Comparison of ENCODE assay signal across 13 cellular contexts in the genomic region with DNA sequence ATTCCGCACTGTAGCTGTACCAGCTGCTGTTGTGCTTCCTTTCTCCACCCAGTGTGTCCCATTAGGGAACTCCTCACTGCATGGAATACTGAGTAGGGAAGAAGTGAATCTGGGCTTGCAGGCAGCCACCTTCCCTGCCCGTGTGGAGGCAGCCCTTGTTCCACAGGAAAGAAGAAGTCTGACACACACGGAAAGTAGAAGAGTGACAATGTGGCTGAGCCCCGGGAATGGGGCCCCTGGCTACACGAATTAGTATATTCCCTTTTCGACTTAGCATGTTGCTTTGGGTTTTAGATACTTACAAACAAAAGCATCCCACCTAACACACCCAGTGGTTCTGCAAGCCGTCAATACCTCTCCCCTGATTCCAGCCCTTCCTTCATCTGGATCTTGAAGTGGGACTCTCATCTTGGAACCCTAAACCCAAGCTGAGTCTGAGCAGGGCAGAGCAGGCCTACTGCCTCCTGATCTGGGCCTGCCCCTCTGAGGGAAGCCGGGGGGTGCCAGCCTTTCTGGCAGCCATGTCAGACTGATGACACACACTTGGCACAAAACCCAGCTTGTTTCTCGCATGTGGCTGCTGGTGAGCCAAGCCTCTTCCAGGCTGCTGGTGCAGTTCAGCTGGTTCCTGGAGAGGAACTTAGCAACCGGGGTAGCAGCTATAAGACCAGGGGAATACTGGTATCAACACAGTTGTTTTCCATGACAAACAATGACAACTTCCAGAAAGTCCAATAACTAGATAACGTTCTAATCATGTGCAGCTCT.
DNase-seq lines count a peak whose midpoint lies in the region; ATAC-seq and TF ChIP-seq lines count a peak whose summit lies in the region.
"Had no signal": no experiment of that assay in that cellular context is flagged by ENCODE, and none has a peak within 500 bp of the region (broad histone marks: within the 10 kb centered on the region; RNA-seq: fewer than 3 reads in every experiment).

No MANE protein-coding gene starts in this region.

- no peaks in the 10 kb centered on the region for H3K36me3 Mint-ChIP-seq in dendritic cell treated with granulocyte-macrophage colony-stimulating factor and Interleukin-4, amounts not matched to agents 40 ng/mL and 50 ng/mL, for 4 days (ENCODE audit: low read depth)
- peaks cover 4% of the 10 kb centered on the region for H3K36me3 Mint-ChIP-seq in endodermal cell (ENCODE audit: low read depth)
- H3K36me3 Mint-ChIP-seq: naive B cell had no signal

- no peak overlapping the region for H3K27ac ChIP-seq in endodermal cell (ENCODE audit: low read depth, low read length)
- H3K27ac ChIP-seq: WERI-Rb-1 had no signal

- H3K9me3 Mint-ChIP-seq in dendritic cell treated with granulocyte-macrophage colony-stimulating factor and Interleukin-4, amounts not matched to agents 40 ng/mL and 50 ng/mL, for 4 days, result no peaks in the 10 kb centered on the region
- H3K9me3 Mint-ChIP-seq in endodermal cell, result no peaks in the 10 kb centered on the region
- H3K9me3 Mint-ChIP-seq: central memory CD8-positive, alpha-beta T cell; naive B cell had no signal

- H3K9ac ChIP-seq in endodermal cell (ENCODE audit: extremely low read depth, low read length, poor library complexity, severe bottlenecking), result no peak overlapping the region

- no peaks in the 10 kb centered on the region for H3K27me3 ChIP-seq in endodermal cell (ENCODE audit: control insufficient read depth, insufficient read depth, low read length, poor library complexity, severe bottlenecking)

- TF ChIP-seq CTCF in endodermal cell (conservative IDR thresholded peaks at IDR 0.05) (no peak), GM20000 (IDR thresholded peaks at IDR 0.05; ENCODE audit: extremely low read depth, missing control alignments) (no peak)

- WGBS in endodermal cell (ENCODE audit: insufficient coverage in 1 of 2, insufficient read length in 1 of 2), 2 experiments, result 91 to 96% methylated on average over 10 to 11 of the region's 11 CpGs

- H3K4me1 ChIP-seq in endodermal cell (ENCODE audit: control insufficient read depth, insufficient read depth, low read length), result peaks cover 25% of the 10 kb centered on the region

- H3K27me3 Mint-ChIP-seq in dendritic cell treated with granulocyte-macrophage colony-stimulating factor and Interleukin-4, amounts not matched to agents 40 ng/mL and 50 ng/mL, for 4 days, result no peaks in the 10 kb centered on the region
- H3K27me3 Mint-ChIP-seq in endodermal cell (ENCODE audit: insufficient read depth), result no peaks in the 10 kb centered on the region
- H3K27me3 Mint-ChIP-seq: B cell; central memory CD8-positive, alpha-beta T cell; naive B cell had no signal

- DNase-seq in ACHN, result peak; percentile 11
- DNase-seq in NCI-H446 treated with DMSO at 0.1 percent for 48 hours (lab: John Stamatoyannopoulos, UW), result peak; percentile 92
- peak; percentile 89 for DNase-seq in medulla oblongata (ENCODE audit: extremely low spot score)
- no peak for DNase-seq in endodermal cell
- DNase-seq in stimulated activated CD4-positive, alpha-beta T cell treated with anti-CD3 and anti-CD28 coated beads, Interleukin-15, amount 100 ng/mL, for 24 hours, result no peak
- DNase-seq in GM20000 (ENCODE audit: low spot score), result no peak
- DNase-seq: naive B cell, NCI-H2107, WERI-Rb-1 had no signal

- H3K4me1 Mint-ChIP-seq in dendritic cell treated with granulocyte-macrophage colony-stimulating factor and Interleukin-4, amounts not matched to agents 40 ng/mL and 50 ng/mL, for 4 days (ENCODE audit: low read depth), result peaks cover 97% of the 10 kb centered on the region
- H3K4me1 Mint-ChIP-seq in endodermal cell, result peaks cover 40% of the 10 kb centered on the region
- H3K4me1 Mint-ChIP-seq: central memory CD8-positive, alpha-beta T cell; naive B cell had no signal

- H3K9me3 ChIP-seq in endodermal cell (ENCODE audit: control insufficient read depth, low read length), result no peaks in the 10 kb centered on the region

- no peak for ATAC-seq in GM21526 (IDR thresholded peaks at IDR 0.05; ENCODE audit: low FRiP score, unreplicated experiment)

- H3K4me3 ChIP-seq in endodermal cell (ENCODE audit: low read length), result no peak overlapping the region

- intact Hi-C loops in dendritic cell treated with granulocyte-macrophage colony-stimulating factor and Interleukin-4, amounts not matched to agents 40 ng/mL and 50 ng/mL, for 4 days (cut with micrococcal nuclease), result no loop called here

- peaks cover 27% of the 10 kb centered on the region for H3K36me3 ChIP-seq in endodermal cell (ENCODE audit: control insufficient read depth, insufficient read depth, low read length)

- H3K4me3 Mint-ChIP-seq in dendritic cell treated with granulocyte-macrophage colony-stimulating factor and Interleukin-4, amounts not matched to agents 40 ng/mL and 50 ng/mL, for 4 days, result peak overlapping the region; percentile 14
- H3K4me3 Mint-ChIP-seq in endodermal cell, result no peak overlapping the region
- H3K4me3 Mint-ChIP-seq: B cell; central memory CD8-positive, alpha-beta T cell; naive B cell had no signal

- in situ Hi-C loops in ACHN (cut with HindIII; ENCODE audit: low pct_ligation_motif_present, low pct_unique_long_range_greater_than_20kb, low sequenced_read_pairs), result no loop called here

- H3K27ac Mint-ChIP-seq in dendritic cell treated with granulocyte-macrophage colony-stimulating factor and Interleukin-4, amounts not matched to agents 40 ng/mL and 50 ng/mL, for 4 days, result peak overlapping the region; percentile 84
- H3K27ac Mint-ChIP-seq in endodermal cell, result no peak overlapping the region
- H3K27ac Mint-ChIP-seq: B cell, naive B cell had no signal

Comparison
In these comparisons a context has a peak if more than half of its experiments do, and no peak if none do; other contexts are left out.
1. DNase-seq: peak in ACHN (single experiment), NCI-H446 treated with DMSO at 0.1 percent for 48 hours (single experiment) and medulla oblongata (single experiment); none in endodermal cell (single experiment), stimulated activated CD4-positive, alpha-beta T cell treated with anti-CD3 and anti-CD28 coated beads, Interleukin-15, amount 100 ng/mL, for 24 hours (single experiment) and GM20000 (single experiment).